In the genomic region with DNA sequence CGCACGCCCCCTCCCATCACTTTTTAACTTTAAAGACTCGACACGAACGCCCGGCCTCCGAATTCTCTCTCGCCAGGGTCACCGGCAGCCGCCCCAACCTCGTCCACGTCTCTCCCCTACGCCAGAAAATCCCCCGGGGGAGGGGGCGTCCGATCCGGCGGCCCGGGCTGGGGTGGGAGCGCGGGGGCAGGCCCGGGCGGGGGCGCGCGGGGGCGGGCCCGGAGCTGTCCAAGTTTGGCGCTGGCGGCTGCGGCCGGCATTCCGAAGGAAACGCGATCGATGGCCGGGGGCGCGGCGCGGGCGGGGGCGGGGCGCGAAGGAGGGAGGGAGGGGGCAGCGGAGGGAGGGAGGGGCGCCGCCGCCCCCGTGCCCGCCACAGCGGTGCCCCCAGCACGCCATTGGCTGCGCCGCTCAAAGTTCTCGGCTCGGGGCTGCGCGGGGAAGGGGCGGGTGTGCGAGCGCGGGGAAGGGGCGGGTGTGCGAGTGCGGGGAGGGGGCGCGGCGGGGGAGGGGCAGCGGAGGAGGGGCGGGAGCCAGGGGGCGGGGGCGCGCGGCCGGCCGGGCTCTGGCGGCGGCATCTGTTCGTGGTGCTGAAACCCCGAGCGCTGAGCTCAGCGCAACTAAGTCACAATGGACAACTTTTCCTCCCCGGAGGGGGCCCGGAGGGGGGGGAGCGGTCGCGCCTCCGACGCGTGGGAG, we compare ENCODE assay signal across 8 cellular contexts.
DNase-seq lines count a peak whose midpoint lies in the region; ATAC-seq lines count a peak whose summit lies in the region.

No MANE protein-coding gene starts in this region.

- H3K4me3 ChIP-seq in HUES48 (ENCODE audit: low read depth, low read length) (peak overlapping the region; percentile 86), iPS-15b (ENCODE audit: low read depth, low read length) (peak overlapping the region; percentile 88), stomach smooth muscle (ENCODE audit: low read length in 2 of 2) (peak overlapping the region; percentile 57 to 74)

- H3K36me3 ChIP-seq in HUES48 (ENCODE audit: control insufficient read depth, insufficient read depth, low read length) = peaks cover 16% of the 10 kb centered on the region
- H3K36me3 ChIP-seq in iPS-15b (ENCODE audit: control insufficient read depth, insufficient read depth, low read length) = peaks cover 13% of the 10 kb centered on the region
- no peaks in the 10 kb centered on the region for H3K36me3 ChIP-seq in stomach smooth muscle (ENCODE audit: control insufficient read depth in 2 of 2, insufficient read depth in 2 of 2, low read length in 2 of 2)

- H3K4me1 ChIP-seq in HUES48 (ENCODE audit: control insufficient read depth, insufficient read depth, low read length) = peaks cover 27% of the 10 kb centered on the region
- peaks cover 14% of the 10 kb centered on the region for H3K4me1 ChIP-seq in iPS-15b (ENCODE audit: control insufficient read depth, insufficient read depth, low read length)
- peaks cover 20% of the 10 kb centered on the region for H3K4me1 ChIP-seq in stomach smooth muscle (ENCODE audit: control insufficient read depth, insufficient read depth, low read length)

- ATAC-seq in HG02588 (IDR thresholded peaks at IDR 0.05; ENCODE audit: unreplicated experiment) = no peak
- ATAC-seq in GM18870 (IDR thresholded peaks at IDR 0.05; ENCODE audit: unreplicated experiment) = no peak

- H3K9ac ChIP-seq in HUES48 (ENCODE audit: low read depth, low read length) (peak overlapping the region; percentile 73; the same call in 1 of the 2 replicates), iPS-15b (ENCODE audit: low read depth, low read length) (no peak overlapping the region), stomach smooth muscle (ENCODE audit: low read length in 2 of 2) (peak overlapping the region in 1 of 2 donors; percentile 56)

- no peaks in the 10 kb centered on the region for H3K27me3 ChIP-seq in HUES48 (ENCODE audit: control insufficient read depth, insufficient read depth, low read length)
- H3K27me3 ChIP-seq in iPS-15b (ENCODE audit: control insufficient read depth, insufficient read depth, low read length) = peaks cover 3% of the 10 kb centered on the region
- H3K27me3 ChIP-seq in stomach smooth muscle (ENCODE audit: control insufficient read depth in 1 of 2, insufficient read depth in 2 of 2, low read length in 2 of 2) = peaks cover 6 to 10% of the 10 kb centered on the region in 2 donors

- no peaks in the 10 kb centered on the region for H3K9me3 ChIP-seq in HUES48 (ENCODE audit: control insufficient read depth, insufficient read depth, low read length)
- H3K9me3 ChIP-seq in iPS-15b (ENCODE audit: control insufficient read depth, insufficient read depth, low read length) = no peaks in the 10 kb centered on the region
- H3K9me3 ChIP-seq in stomach smooth muscle (ENCODE audit: control insufficient read depth in 2 of 2, low read length in 2 of 2) = no peaks in the 10 kb centered on the region

- H3K27ac ChIP-seq in HUES48 (ENCODE audit: low read depth, low read length) = peak overlapping the region; percentile 94
- peak overlapping the region; percentile 67 for H3K27ac ChIP-seq in stomach smooth muscle (ENCODE audit: low read length)

- DNase-seq in amniotic epithelial cell (ENCODE audit: low read depth) = peak; percentile 7
- no peak for DNase-seq in GF-D8 (lab: John Stamatoyannopoulos, UW)
- no peak for DNase-seq in NCI-H2081 treated with DMSO at 0.1 percent for 48 hours (lab: John Stamatoyannopoulos, UW)
